ENCODE assay signal across 21 cellular contexts in the genomic region with DNA sequence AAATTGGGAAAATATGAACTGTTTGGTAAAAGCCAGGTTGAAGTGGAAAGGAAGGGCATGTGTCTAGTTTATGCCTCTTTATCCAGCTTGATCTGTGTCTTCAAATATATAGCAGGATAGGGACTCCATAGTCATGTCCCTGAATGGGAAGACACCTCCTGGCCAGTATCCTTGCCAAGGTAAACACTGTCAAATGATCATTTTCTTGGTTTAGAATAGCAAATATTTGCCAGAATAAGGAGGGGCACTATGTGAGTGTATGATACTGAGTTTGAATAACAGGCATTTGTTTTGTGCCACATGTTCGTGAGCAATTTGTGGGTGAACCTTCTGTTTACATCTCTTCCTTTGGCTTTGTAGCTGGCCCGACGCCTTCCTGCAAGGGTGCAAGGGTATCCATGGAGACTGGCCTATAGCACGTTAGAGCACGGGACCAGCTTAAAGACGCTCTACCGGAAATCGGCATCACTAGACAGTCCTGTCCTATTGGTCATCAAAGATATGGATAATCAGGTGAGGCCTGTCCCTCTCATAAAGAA. TPM values are rescaled to one million over a fixed set of nuclear protein-coding genes. Genes with fewer than 3 reads are reported as not detected.
A peak's percentile ranks its signal among the peaks of the same experiment; 100 is the strongest.
DNase-seq lines count a peak whose midpoint lies in the region; ATAC-seq and TF ChIP-seq lines count a peak whose summit lies in the region.
"Had no signal": no experiment of that assay in that cellular context is flagged by ENCODE, and none has a peak within 500 bp of the region (broad histone marks: within the 10 kb centered on the region; RNA-seq: fewer than 3 reads in every experiment).

No MANE protein-coding gene starts in this region.

- H3K27me3 ChIP-seq in BLaER1 treated with 17β-estradiol and CSF1 and Interleukin-3, amounts not matched to agents 10 nM and 100 nM = no peaks in the 10 kb centered on the region
- no peaks in the 10 kb centered on the region for H3K27me3 ChIP-seq in colonic mucosa
- H3K27me3 ChIP-seq: Peyer's patch, SJSA1, transverse colon had no signal

- no peaks in the 10 kb centered on the region for H4K20me1 ChIP-seq in BLaER1 treated with 17β-estradiol and CSF1 and Interleukin-3, amounts not matched to agents 10 nM and 100 nM

- TF ChIP-seq CTCF in Calu3 (IDR thresholded peaks at IDR 0.05; ENCODE audit: unreplicated experiment) = no peak
- no peak for TF ChIP-seq CTCF in colonic mucosa (IDR thresholded peaks at IDR 0.05)

- H3K27ac ChIP-seq in BLaER1 treated with 17β-estradiol and CSF1 and Interleukin-3, amounts not matched to agents 10 nM and 100 nM = no peak overlapping the region
- peak overlapping the region; percentile 84 for H3K27ac ChIP-seq in colonic mucosa
- H3K27ac ChIP-seq: prostate gland, SJSA1 had no signal

- no peaks in the 10 kb centered on the region for H3K9me3 ChIP-seq in BLaER1 treated with 17β-estradiol and CSF1 and Interleukin-3, amounts not matched to agents 10 nM and 100 nM (replicated peaks in 1 of 11)
- H3K9me3 ChIP-seq in colonic mucosa = no peaks in the 10 kb centered on the region
- H3K9me3 ChIP-seq: Peyer's patch, prostate gland, SJSA1, transverse colon had no signal

- peak overlapping the region; percentile 97 for H3K27ac Mint-ChIP-seq in Calu3 (ENCODE audit: unreplicated experiment)
- H3K27ac Mint-ChIP-seq: T-cell had no signal

- H3K36me3 Mint-ChIP-seq in Calu3 (ENCODE audit: insufficient read depth, unreplicated experiment) = peaks cover 90% of the 10 kb centered on the region

- H3K9me3 Mint-ChIP-seq in Calu3 (ENCODE audit: low read depth, unreplicated experiment) = no peaks in the 10 kb centered on the region
- H3K9me3 Mint-ChIP-seq: T-cell had no signal

- CTCF ChIA-PET in Calu3 (lab: Charles Lee) = interaction anchor here (0.6 kb wide), 1 partner anchor 483 kb away, joined by 6 read pairs; no protein-coding TSS in a partner anchor

- peak overlapping the region; percentile 86 for H3K4me3 Mint-ChIP-seq in Calu3 (ENCODE audit: low read depth, unreplicated experiment)
- H3K4me3 Mint-ChIP-seq: CD14-positive monocyte, T-cell had no signal

- H3K4me1 Mint-ChIP-seq in Calu3 (ENCODE audit: low read depth, unreplicated experiment) = peaks cover 31% of the 10 kb centered on the region

- H3K4me2 ChIP-seq in BLaER1 treated with 17β-estradiol and CSF1 and Interleukin-3, amounts not matched to agents 10 nM and 100 nM = peak overlapping the region in 6 of 11 experiments; percentile 8 to 83 (median 48); a peak in 7 of 22 replicates

- no peak overlapping the region for H3K9ac ChIP-seq in BLaER1 treated with 17β-estradiol and CSF1 and Interleukin-3, amounts not matched to agents 10 nM and 100 nM
- peak overlapping the region in 1 of 2 donors; percentile 8 for H3K9ac ChIP-seq in colonic mucosa (ENCODE audit: low read depth in 2 of 2, low read length in 2 of 2)

- peaks cover 22 to 80% (median 56%) of the 10 kb centered on the region in 11 experiments; a peak in 21 of 22 replicates for H3K36me3 ChIP-seq in BLaER1 treated with 17β-estradiol and CSF1 and Interleukin-3, amounts not matched to agents 10 nM and 100 nM
- H3K36me3 ChIP-seq in colonic mucosa = no peaks in the 10 kb centered on the region
- H3K36me3 ChIP-seq: prostate gland, SJSA1 had no signal

- no peaks in the 10 kb centered on the region for H3K27me3 Mint-ChIP-seq in Calu3 (ENCODE audit: unreplicated experiment)
- H3K27me3 Mint-ChIP-seq: T-cell had no signal

- intact Hi-C loops in Calu3 (cut with micrococcal nuclease; ENCODE audit: unreplicated experiment) = loop anchor here (5.0 kb wide), 1 partner anchor 65 kb away; no protein-coding TSS in a partner anchor
- intact Hi-C loops in colonic mucosa (cut with DNase I) = no loop called here

- no peak overlapping the region for H3K4me3 ChIP-seq in BLaER1 treated with 17β-estradiol and CSF1 and Interleukin-3, amounts not matched to agents 10 nM and 100 nM
- no peak overlapping the region for H3K4me3 ChIP-seq in colonic mucosa
- H3K4me3 ChIP-seq: Peyer's patch, prostate gland, SJSA1, transverse colon had no signal

- BruUV-seq in Calu3 (replicated peaks; lab: Mats Ljungman, UMichigan) = no TSS peak

- peaks cover 35 to 82% (median 67%) of the 10 kb centered on the region in 10 experiments for H3K4me1 ChIP-seq in BLaER1 treated with 17β-estradiol and CSF1 and Interleukin-3, amounts not matched to agents 10 nM and 100 nM
- peaks cover 8% of the 10 kb centered on the region for H3K4me1 ChIP-seq in colonic mucosa
- H3K4me1 ChIP-seq: prostate gland had no signal

- ATAC-seq in HG03460 (IDR thresholded peaks at IDR 0.05; ENCODE audit: unreplicated experiment) = no peak
- ATAC-seq: T-cell had no signal

- DNase-seq in Calu3 = no peak
- DNase-seq in NCI-H774 (lab: John Stamatoyannopoulos, UW) = peak; percentile 58
- DNase-seq in colonic mucosa = peak; percentile 48
- DNase-seq in putamen (ENCODE audit: low spot score) = no peak
- no peak for DNase-seq in activated naive CD4-positive, alpha-beta T cell treated with Interleukin-2 at 50 U/mL for 16 hours
- DNase-seq in NCI-H526 treated with DMSO at 0.1 percent for 48 hours (lab: John Stamatoyannopoulos, UW) = no peak
- DNase-seq: cerebellar nuclear complex; GF-D8; KBM-7; MM.1S; NCI-H1694 treated with DMSO at 0.1 percent for 48 hours; NCI-H226; Peyer's patch; stimulated activated CD8-positive, alpha-beta memory T cell treated with anti-CD3 and anti-CD28 coated beads, Interleukin-4, amount 100 ng/mL, for 48 hours; T-cell; transverse colon had no signal

RNA-seq across cellular contexts. Expression of gene HINT3, which starts 34.2 kb away (rescaled TPM):
- total RNA-seq in Calu3 (2022) (13.9 and 15.1 TPM in 2 replicates), colonic mucosa (10 to 100 TPM; 17.1 to 38.5 TPM)

Comparison
In these comparisons a context has a peak if more than half of its experiments do, and no peak if none do; other contexts are left out.
1. DNase-seq: peak in NCI-H774 (single experiment) and colonic mucosa (single experiment); none in Calu3 (single experiment), putamen (single experiment), activated naive CD4-positive, alpha-beta T cell treated with Interleukin-2 at 50 U/mL for 16 hours (single experiment) and NCI-H526 treated with DMSO at 0.1 percent for 48 hours (single experiment).